ENCODE assay signal across 8 cellular contexts in genomic region chr9:93577940-93578682, GRCh38. TPM values are rescaled to one million over a fixed set of nuclear protein-coding genes. Genes with fewer than 3 reads are reported as not detected.
DNase-seq lines count a peak whose midpoint lies in the region; ATAC-seq, FAIRE-seq and TF ChIP-seq lines count a peak whose summit lies in the region.

No MANE protein-coding gene starts in this region.

- intact Hi-C loops in psoas muscle (cut with DNase I), result no loop called here

- TF ChIP-seq CTCF in GM12864 (IDR thresholded peaks at IDR 0.05; ENCODE audit: low read depth, low read length, missing control alignments) (no peak), fibroblast of the aortic adventitia (IDR thresholded peaks at IDR 0.05; ENCODE audit: insufficient read depth, low read length) (no peak), psoas muscle (IDR thresholded peaks at IDR 0.05) (no peak)

- no peaks in the 10 kb centered on the region for H3K36me3 Mint-ChIP-seq in T-helper 17 cell (ENCODE audit: low read depth)

- WGBS in psoas muscle, 3 donors, result 39 to 55% (median 44%) methylated on average over 14 of the region's 14 CpGs

- peak overlapping the region; percentile 82 for H3K27ac ChIP-seq in psoas muscle

- DNase-seq in GM12864 (ENCODE audit: low read depth), result no peak
- no peak for DNase-seq in T-helper 17 cell
- no peak for DNase-seq in fibroblast of the aortic adventitia (ENCODE audit: low read depth)
- no peak for DNase-seq in psoas muscle
- no peak for DNase-seq in H54 (ENCODE audit: insufficient read length, low spot score)
- no peak for DNase-seq in NCI-H2029 (lab: John Stamatoyannopoulos, UW)

- peak overlapping the region; percentile 57 for H3K4me3 ChIP-seq in GM12864 (ENCODE audit: low read depth, low read length)
- H3K4me3 ChIP-seq in fibroblast of the aortic adventitia (ENCODE audit: low read depth, low read length), result peak overlapping the region; percentile 75
- H3K4me3 ChIP-seq in psoas muscle, result peak overlapping the region; percentile 91

- H3K9me3 ChIP-seq in T-helper 17 cell (ENCODE audit: control insufficient read depth, low read length, poor library complexity, severe bottlenecking) (no peaks in the 10 kb centered on the region), psoas muscle (no peaks in the 10 kb centered on the region)

- no peaks in the 10 kb centered on the region for H3K27me3 Mint-ChIP-seq in T-helper 17 cell

- FAIRE-seq in H54 (lab: Jason Lieb, UNC), result no peak

- TF ChIP-seq POLR2A in H54 (IDR thresholded peaks at IDR 0.05; ENCODE audit: low read depth, low read length), result no peak

- H3K4me1 Mint-ChIP-seq in T-helper 17 cell, result peaks cover 47% of the 10 kb centered on the region

- peaks cover 57% of the 10 kb centered on the region for H3K4me1 ChIP-seq in psoas muscle

- ATAC-seq in T-helper 17 cell (no peak), psoas muscle (peak in 3 of 4 donors; percentile 30 to 41 (median 38)), HG03354 (IDR thresholded peaks at IDR 0.05; ENCODE audit: poor library complexity, severe bottlenecking, unreplicated experiment) (no peak), HG02610 (IDR thresholded peaks at IDR 0.05; ENCODE audit: unreplicated experiment) (no peak)

- peak overlapping the region; percentile 81 for H3K27ac Mint-ChIP-seq in T-helper 17 cell

- H3K36me3 ChIP-seq in psoas muscle (ENCODE audit: insufficient read depth in 1 of 2, low read depth in 1 of 2), result no peaks in the 10 kb centered on the region

- H3K4me3 Mint-ChIP-seq in T-helper 17 cell, result peak overlapping the region; percentile 87

- no peaks in the 10 kb centered on the region for H3K27me3 ChIP-seq in psoas muscle (ENCODE audit: insufficient read depth in 3 of 3, low read length in 2 of 3)

RNA-seq across cellular contexts. Expression of gene PHF2, which starts 1.7 kb away (rescaled TPM):
- total RNA-seq in T-helper 17 cell, result 10 to 100 TPM; 24.8 to 27.1 TPM
- 4.7 and 14.2 TPM in 2 replicates for total RNA-seq in fibroblast of the aortic adventitia (ENCODE audit: low replicate concordance)
- total RNA-seq in psoas muscle, result 10 to 100 TPM; 19.1 to 26.6 (median 20.1) TPM
- 10 to 100 TPM in 2 of 3 donors, 1 to 10 TPM in 1; 9.3 to 17.7 (median 13.8) TPM for polyA plus RNA-seq in psoas muscle

Comparison
In these comparisons a context has a peak if more than half of its experiments do, and no peak if none do; other contexts are left out.
1. ATAC-seq: peak in psoas muscle (3 of 4); none in T-helper 17 cell (single experiment), HG03354 (single experiment) and HG02610 (single experiment).
2. Peak in every context shown above with its lines, with median percentiles within 50 percentile points of each other: H3K4me3 ChIP-seq.